ENCODE assay signal across 15 cellular contexts in genomic region chr3:162704991-162705390, GRCh38.
DNase-seq lines count a peak whose midpoint lies in the region; ATAC-seq and TF ChIP-seq lines count a peak whose summit lies in the region.
"Had no signal": no experiment of that assay in that cellular context is flagged by ENCODE, and none has a peak within 500 bp of the region (broad histone marks: within the 10 kb centered on the region; RNA-seq: fewer than 3 reads in every experiment).

No MANE protein-coding gene starts in this region.

- no peak for TF ChIP-seq EP300 in esophagus muscularis mucosa (IDR thresholded peaks at IDR 0.05)

- H2AFZ ChIP-seq in GM23338, result peak overlapping the region; percentile 61; the same call in 1 of the 2 replicates
- H2AFZ ChIP-seq in hepatocyte, result no peak overlapping the region

- no peak for TF ChIP-seq CTCF in GM23338 (conservative IDR thresholded peaks at IDR 0.05; ENCODE audit: low read depth in 2 of 2)
- TF ChIP-seq CTCF in hepatocyte (IDR thresholded peaks at IDR 0.05; ENCODE audit: poor library complexity), result no peak
- TF ChIP-seq CTCF in neural crest cell (conservative IDR thresholded peaks at IDR 0.05), result no peak
- no peak for TF ChIP-seq CTCF in esophagus muscularis mucosa (IDR thresholded peaks at IDR 0.05)

- intact Hi-C loops in esophagus muscularis mucosa (cut with DNase I), result no loop called here

- no peaks in the 10 kb centered on the region for H3K79me2 ChIP-seq in GM23338 (replicated peaks; ENCODE audit: insufficient read depth)
- no peaks in the 10 kb centered on the region for H3K79me2 ChIP-seq in hepatocyte

- H3K4me3 Mint-ChIP-seq in GM23338 (no peak overlapping the region), neural crest cell (no peak overlapping the region)

- H3K36me3 ChIP-seq in GM23338 (ENCODE audit: insufficient read depth), result no peaks in the 10 kb centered on the region
- H3K36me3 ChIP-seq in hepatocyte (replicated peaks; ENCODE audit: insufficient read depth, low read depth), result no peaks in the 10 kb centered on the region
- H3K36me3 ChIP-seq in esophagus muscularis mucosa, result no peaks in the 10 kb centered on the region

- H4K20me1 ChIP-seq in GM23338 (replicated peaks; ENCODE audit: insufficient read depth) (no peaks in the 10 kb centered on the region), hepatocyte (ENCODE audit: insufficient read depth, poor library complexity, severe bottlenecking) (no peaks in the 10 kb centered on the region)

- no peak overlapping the region for H3K27ac Mint-ChIP-seq in GM23338
- H3K27ac Mint-ChIP-seq in neural crest cell (ENCODE audit: unreplicated experiment), result peak overlapping the region; percentile 92

- no peak for ATAC-seq in GM23338
- ATAC-seq in HG03175 (IDR thresholded peaks at IDR 0.05; ENCODE audit: unreplicated experiment), result no peak
- ATAC-seq in HG02588 (IDR thresholded peaks at IDR 0.05; ENCODE audit: unreplicated experiment), result no peak
- ATAC-seq: HepG2 had no signal

- H3K9me3 Mint-ChIP-seq in GM23338 (peaks cover 21% of the 10 kb centered on the region), neural crest cell (no peaks in the 10 kb centered on the region)

- H3K4me3 ChIP-seq in GM23338, result no peak overlapping the region
- no peak overlapping the region for H3K4me3 ChIP-seq in hepatocyte
- H3K4me3 ChIP-seq in esophagus muscularis mucosa, result no peak overlapping the region

- H3K27ac ChIP-seq in GM23338 (ENCODE audit: low read depth), result no peak overlapping the region
- no peak overlapping the region for H3K27ac ChIP-seq in hepatocyte
- no peak overlapping the region for H3K27ac ChIP-seq in esophagus muscularis mucosa (replicated peaks in 1 of 4)
- H3K27ac ChIP-seq: RWPE1 had no signal

- H3K4me1 ChIP-seq in GM23338 (ENCODE audit: insufficient read depth), result no peaks in the 10 kb centered on the region
- no peaks in the 10 kb centered on the region for H3K4me1 ChIP-seq in hepatocyte (ENCODE audit: insufficient read depth)
- no peaks in the 10 kb centered on the region for H3K4me1 ChIP-seq in esophagus muscularis mucosa

- H3K27me3 Mint-ChIP-seq in GM23338 (ENCODE audit: insufficient read depth, low read depth, poor library complexity), result no peaks in the 10 kb centered on the region
- H3K27me3 Mint-ChIP-seq in neural crest cell (ENCODE audit: low read depth), result no peaks in the 10 kb centered on the region

- peaks cover 24% of the 10 kb centered on the region for H3K36me3 Mint-ChIP-seq in GM23338 (ENCODE audit: low read depth)
- peaks cover 2% of the 10 kb centered on the region for H3K36me3 Mint-ChIP-seq in neural crest cell (ENCODE audit: low read depth)

- H3K27me3 ChIP-seq in GM23338 (ENCODE audit: insufficient read depth) (no peaks in the 10 kb centered on the region), hepatocyte (no peaks in the 10 kb centered on the region), esophagus muscularis mucosa (no peaks in the 10 kb centered on the region)

- no peaks in the 10 kb centered on the region for H3K9me3 ChIP-seq in hepatocyte (ENCODE audit: low read depth)
- H3K9me3 ChIP-seq in esophagus muscularis mucosa, result no peaks in the 10 kb centered on the region

- DNase-seq in GM23338 (ENCODE audit: low spot score) (no peak), hepatocyte (ENCODE audit: low spot score) (peak; percentile 28), neural crest cell (ENCODE audit: low read depth, low spot score) (no peak), esophagus muscularis mucosa (ENCODE audit: extremely low spot score) (no peak), DMS79 treated with DMSO at 0.1 percent for 48 hours (lab: John Stamatoyannopoulos, UW) (no peak)
- DNase-seq: ACHN, KG1, NCI-H1417, NCI-H187, NCI-H226, NCI-H524 had no signal

- H3K4me2 ChIP-seq in GM23338 (no peak overlapping the region), hepatocyte (no peak overlapping the region)

- H3K9me2 ChIP-seq in GM23338 (ENCODE audit: insufficient read depth), result no peaks in the 10 kb centered on the region
- no peaks in the 10 kb centered on the region for H3K9me2 ChIP-seq in hepatocyte (replicated peaks; ENCODE audit: insufficient read depth)

- H3K4me1 Mint-ChIP-seq in GM23338 (peaks cover 5% of the 10 kb centered on the region; the same call in 2 of the 3 replicates), neural crest cell (peaks cover 11% of the 10 kb centered on the region)

- no peak for TF ChIP-seq POLR2A in esophagus muscularis mucosa (IDR thresholded peaks at IDR 0.05; ENCODE audit: low read depth)

- no peaks in the 10 kb centered on the region for H3F3A ChIP-seq in GM23338 (replicated peaks; ENCODE audit: low read depth)

- WGBS in hepatocyte (ENCODE audit: low lambda C conversion rate, missing lambda C conversion rate), result 66% methylated on average over 5 of the region's 5 CpGs
- 87% methylated on average over 5 of the region's 5 CpGs for WGBS in esophagus muscularis mucosa

TF ChIP-seq in GM23338, 12 proteins besides CTCF, POLR2A, EP300 and RAD21 (continues in another document):
- TF ChIP-seq STAT1 (IDR thresholded peaks at IDR 0.05; ENCODE audit: unreplicated experiment), result no peak
- no peak for TF ChIP-seq JUNB (IDR thresholded peaks at IDR 0.05; ENCODE audit: unreplicated experiment)
- TF ChIP-seq ZNF331 (CRISPR knock-in tag; IDR thresholded peaks at IDR 0.05; ENCODE audit: low read depth), result no peak
- TF ChIP-seq ZNF462 (CRISPR knock-in tag; IDR thresholded peaks at IDR 0.05), result no peak
- TF ChIP-seq ZNF114 (CRISPR knock-in tag; IDR thresholded peaks at IDR 0.05), result no peak
- TF ChIP-seq NANOG (IDR thresholded peaks at IDR 0.05; ENCODE audit: borderline replicate concordance), result no peak
- no peak for TF ChIP-seq ETS1 (IDR thresholded peaks at IDR 0.05)
- TF ChIP-seq CREB1 (CRISPR knock-in tag; IDR thresholded peaks at IDR 0.05; ENCODE audit: low read depth), result no peak
- no peak for TF ChIP-seq POLR2AphosphoS5 (IDR thresholded peaks at IDR 0.05; ENCODE audit: low read depth)
